ENCODE assay signal across 20 cellular contexts in the genomic region with DNA sequence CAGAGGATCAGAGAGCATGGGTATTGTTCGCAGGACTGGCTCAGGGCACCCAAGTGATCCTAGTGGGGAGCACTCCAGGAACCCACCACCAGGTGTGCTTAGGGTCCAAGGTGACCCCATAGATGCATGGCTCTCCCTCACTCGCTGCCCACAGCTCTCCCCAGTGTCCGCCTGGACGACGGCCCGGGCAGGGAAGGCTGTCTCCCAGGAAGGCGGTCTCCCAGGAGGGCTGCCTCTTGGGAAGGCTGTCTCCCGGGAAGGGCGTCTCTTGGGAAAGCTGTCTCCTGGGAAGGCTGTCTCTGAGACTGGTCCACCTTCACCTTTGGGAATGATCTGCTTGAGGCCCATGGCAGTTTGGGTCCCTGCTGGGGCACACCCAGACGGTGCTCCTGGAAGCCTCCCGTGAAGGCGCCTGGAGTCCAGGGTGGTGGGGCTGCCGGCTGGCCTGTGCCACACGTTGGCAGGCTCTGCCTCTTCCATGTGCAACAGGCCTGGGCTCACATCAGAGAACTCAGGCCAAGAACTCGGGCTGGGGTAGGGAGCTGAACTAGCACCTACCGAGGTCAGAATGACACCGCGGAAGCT. TPM values are rescaled to one million over a fixed set of nuclear protein-coding genes. Genes with fewer than 3 reads are reported as not detected.
DNase-seq lines count a peak whose midpoint lies in the region; ATAC-seq, FAIRE-seq and TF ChIP-seq lines count a peak whose summit lies in the region.
"Had no signal": no experiment of that assay in that cellular context is flagged by ENCODE, and none has a peak within 500 bp of the region (broad histone marks: within the 10 kb centered on the region; RNA-seq: fewer than 3 reads in every experiment).

No MANE protein-coding gene starts in this region.

- FAIRE-seq in bronchial epithelial cell (lab: Jason Lieb, UNC) = peak; percentile 23
- FAIRE-seq: D721Med, RCC 7860 had no signal

- H3K4me3 ChIP-seq in H7 (ENCODE audit: insufficient read depth, low read depth, low read length) (no peak overlapping the region), bronchial epithelial cell (ENCODE audit: low read depth, low read length) (no peak overlapping the region), trophoblast cell (ENCODE audit: low read depth, low read length) (no peak overlapping the region)

- no CpG with 5 or more reads among the region's 18 CpGs for WGBS in trophoblast cell (ENCODE audit: extremely low coverage, insufficient coverage, insufficient read length)

- peak; percentile 26 for DNase-seq in left ventricle myocardium superior
- no peak for DNase-seq in Right ventricle myocardium superior
- peak; percentile 43 for DNase-seq in H7
- DNase-seq in bronchial epithelial cell (ENCODE audit: low read depth) = no peak
- no peak for DNase-seq in trophoblast cell
- DNase-seq: GOT3, HCEC 1CT, KBM-7, MV-4-11, NCI-H1105, NCI-H146, NCI-H1930, NCI-H2107, NCI-H524, NCI-H774 had no signal

- no peak overlapping the region for H3K23ac ChIP-seq in trophoblast cell (ENCODE audit: low read length)

- H3K27ac ChIP-seq in trophoblast cell (ENCODE audit: low read depth, low read length) = no peak overlapping the region
- H3K27ac ChIP-seq: HL-60 had no signal

- H2BK120ac ChIP-seq in trophoblast cell (ENCODE audit: insufficient read depth, low read length, poor library complexity) = no peak overlapping the region

- H4K91ac ChIP-seq in trophoblast cell (ENCODE audit: low read depth, low read length) = no peak overlapping the region

- no peak overlapping the region for H4K8ac ChIP-seq in trophoblast cell (ENCODE audit: low read depth, low read length)

- no peaks in the 10 kb centered on the region for H3K9me3 ChIP-seq in trophoblast cell (ENCODE audit: insufficient read depth, low read depth, low read length)

- ATAC-seq in left ventricle myocardium superior (no peak), Right ventricle myocardium superior (ENCODE audit: poor library complexity) (no peak), HG03354 (IDR thresholded peaks at IDR 0.05; ENCODE audit: poor library complexity, severe bottlenecking, unreplicated experiment) (no peak), GM19452 (IDR thresholded peaks at IDR 0.05; ENCODE audit: unreplicated experiment) (no peak)

- H3K18ac ChIP-seq in trophoblast cell (ENCODE audit: low read length) = no peak overlapping the region

- peaks cover 5% of the 10 kb centered on the region for H3K79me2 ChIP-seq in trophoblast cell (ENCODE audit: control insufficient read depth, insufficient read depth, low read length, poor library complexity)

- no peak overlapping the region for H2BK5ac ChIP-seq in trophoblast cell (ENCODE audit: low read depth, low read length, poor library complexity)

- H3K27me3 ChIP-seq in H7 (ENCODE audit: control insufficient read depth, insufficient read depth, low read length) (no peaks in the 10 kb centered on the region), bronchial epithelial cell (ENCODE audit: control insufficient read depth, insufficient read depth, low read length) (no peaks in the 10 kb centered on the region), trophoblast cell (ENCODE audit: insufficient read depth, low read length) (no peaks in the 10 kb centered on the region)

- TF ChIP-seq CTCF in bronchial epithelial cell (IDR thresholded peaks at IDR 0.05; ENCODE audit: insufficient read depth, low read length, severe bottlenecking) = no peak

- no peak overlapping the region for H3K4ac ChIP-seq in trophoblast cell (ENCODE audit: low read depth, low read length)

- no peak overlapping the region for H2AK5ac ChIP-seq in trophoblast cell (ENCODE audit: low read length)

- H3K36me3 ChIP-seq in H7 (replicated peaks; ENCODE audit: control insufficient read depth, insufficient read depth, low read length) (peaks cover 11% of the 10 kb centered on the region), bronchial epithelial cell (ENCODE audit: control insufficient read depth, insufficient read depth, low read length) (peaks cover 26% of the 10 kb centered on the region), trophoblast cell (ENCODE audit: control insufficient read depth in 1 of 2, insufficient read depth in 2 of 2, low read length in 2 of 2) (peaks cover 50 to 51% of the 10 kb centered on the region in 2 experiments)

- intact Hi-C loops in left ventricle myocardium superior (cut with micrococcal nuclease) = no loop called here
- intact Hi-C loops in Right ventricle myocardium superior (cut with DNase I) = loop anchor here (10.0 kb wide), 1 partner anchor 62 kb away; no protein-coding TSS in a partner anchor

- H3K4me2 ChIP-seq in trophoblast cell (ENCODE audit: low read length) = no peak overlapping the region

- H2BK12ac ChIP-seq in trophoblast cell (ENCODE audit: low read length) = no peak overlapping the region

- H3K4me1 ChIP-seq in trophoblast cell (ENCODE audit: control insufficient read depth in 1 of 2, insufficient read depth in 2 of 2, low read length in 2 of 2) = peaks cover 4% of the 10 kb centered on the region in 2 experiments

- no peak overlapping the region for H3K9ac ChIP-seq in trophoblast cell (ENCODE audit: low read length)

- H3K14ac ChIP-seq in trophoblast cell (ENCODE audit: low read length) = no peak overlapping the region

- peak overlapping the region; percentile 32 for H4K12ac ChIP-seq in trophoblast cell (ENCODE audit: low read depth, low read length)

- H3K79me1 ChIP-seq in trophoblast cell (ENCODE audit: low read length) = peaks cover 3% of the 10 kb centered on the region

- no peak overlapping the region for H2AFZ ChIP-seq in trophoblast cell (ENCODE audit: insufficient read depth, low read length, poor library complexity)

RNA-seq across cellular contexts. Expression of a gene that starts 5.0 kb away (rescaled TPM):
- total RNA-seq in left ventricle myocardium superior (225 TPM), Right ventricle myocardium superior (215 TPM), bronchial epithelial cell (87.8 and 140 TPM in 2 replicates)
- 115 and 122 TPM in 2 replicates for total RNA-seq in H7 (2014; rRNA removed; shearing (Covaris generic))
- polyA plus RNA-seq in trophoblast cell (2013) = 41.1 and 43.5 TPM in 2 replicates

RNA-seq across cellular contexts. Expression of a gene that starts 10.1 kb away (rescaled TPM):
- 0.47 TPM for total RNA-seq in left ventricle myocardium superior
- total RNA-seq in Right ventricle myocardium superior = 0.35 TPM
- total RNA-seq in H7 (2014; rRNA removed; shearing (Covaris generic)) = 0.48 and 0.69 TPM in 2 replicates
- under 0.01 and 0.64 TPM in 2 replicates for total RNA-seq in bronchial epithelial cell
- polyA plus RNA-seq in trophoblast cell (2013) = 0.31 and 0.41 TPM in 2 replicates

RNA-seq across cellular contexts. Expression of a gene that starts 21.5 kb away (rescaled TPM):
- 113 TPM for total RNA-seq in left ventricle myocardium superior
- 109 TPM for total RNA-seq in Right ventricle myocardium superior
- total RNA-seq in H7 (2014; rRNA removed; shearing (Covaris generic)) = 282 and 306 TPM in 2 replicates
- total RNA-seq in bronchial epithelial cell = 73.5 and 84.7 TPM in 2 replicates
- 189 TPM in 2 replicates for polyA plus RNA-seq in trophoblast cell (2013)

RNA-seq across cellular contexts. Expression of a gene that starts 23.0 kb away (rescaled TPM):
- 14.2 TPM for total RNA-seq in left ventricle myocardium superior
- 13.6 TPM for total RNA-seq in Right ventricle myocardium superior
- 33.4 and 36.8 TPM in 2 replicates for total RNA-seq in H7 (2014; rRNA removed; shearing (Covaris generic))
- 26.6 and 34.4 TPM in 2 replicates for total RNA-seq in bronchial epithelial cell
- 11.3 and 12.5 TPM in 2 replicates for polyA plus RNA-seq in trophoblast cell (2013)

RNA-seq across cellular contexts. Expression of a gene that starts 31.8 kb away (rescaled TPM):
- 42.4 TPM for total RNA-seq in left ventricle myocardium superior
- 34.7 TPM for total RNA-seq in Right ventricle myocardium superior
- 42.5 and 57.4 TPM in 2 replicates for total RNA-seq in H7 (2014; rRNA removed; shearing (Covaris generic))
- 9.1 and 9.5 TPM in 2 replicates for total RNA-seq in bronchial epithelial cell
- polyA plus RNA-seq in trophoblast cell (2013) = 36.6 and 37.5 TPM in 2 replicates

Comparison
In these comparisons a context has a peak if more than half of its experiments do, and no peak if none do; other contexts are left out.
1. DNase-seq: peak in left ventricle myocardium superior (single experiment) and H7 (single experiment); none in Right ventricle myocardium superior (single experiment), bronchial epithelial cell (single experiment) and trophoblast cell (0 of 2).